8 cellular contexts compared by ENCODE assay signal in genomic region chr19:1406818-1407661, GRCh38. TPM values are rescaled to one million over a fixed set of nuclear protein-coding genes. Genes with fewer than 3 reads are reported as not detected.
A peak's percentile ranks its signal among the peaks of the same experiment; 100 is the strongest.
DNase-seq lines count a peak whose midpoint lies in the region; ATAC-seq and TF ChIP-seq lines count a peak whose summit lies in the region.

Gene DAZAP1, plus strand, starts transcription at chr19:1407586. Its CDS starts 188 bp downstream, at chr19:1407774.

- H3K4me1 Mint-ChIP-seq in activated CD4-positive, alpha-beta memory T cell treated with anti-CD3 and anti-CD28 coated beads for 36 hours (ENCODE audit: low read depth) = peaks cover 36% of the 10 kb centered on the region

- no peaks in the 10 kb centered on the region for H3K9me3 Mint-ChIP-seq in activated CD4-positive, alpha-beta memory T cell treated with anti-CD3 and anti-CD28 coated beads for 36 hours

- H3K4me3 ChIP-seq in dorsolateral prefrontal cortex (peak within 1 kb of the TSS; percentile 51 to 99 (median 93)), lower leg skin (ENCODE audit: low read depth, poor library complexity, severe bottlenecking) (peak within 1 kb of the TSS; percentile 80)

- peak in 53 of 56 donors; percentile 20 to 69 (median 50) for TF ChIP-seq CTCF in dorsolateral prefrontal cortex (IDR thresholded peaks at IDR 0.05 in 54 of 56, conservative IDR thresholded peaks at IDR 0.05 in 2 of 56; ENCODE audit: low read depth in 1 of 56, partially characterized antibody in 56 of 56)
- no peak for TF ChIP-seq CTCF in lower leg skin (IDR thresholded peaks at IDR 0.05)

- H3K27me3 ChIP-seq in dorsolateral prefrontal cortex = no peaks in the 10 kb centered on the region

- WGBS in lower leg skin, 2 donors = 1% methylated on average over 47 to 94 of the region's 103 CpGs

- peaks cover 23% of the 10 kb centered on the region for H3K36me3 Mint-ChIP-seq in activated CD4-positive, alpha-beta memory T cell treated with anti-CD3 and anti-CD28 coated beads for 36 hours

- TF ChIP-seq POLR2A in lower leg skin (IDR thresholded peaks at IDR 0.05) = no peak

- intact Hi-C loops in activated CD4-positive, alpha-beta memory T cell treated with anti-CD3 and anti-CD28 coated beads for 36 hours (cut with micrococcal nuclease) = loop anchor here (1.0 to 2.0 kb wide), 5 partner anchors 24 to 246 kb away; partner anchors contain the start of genes FAM174C, MIDN, NDUFS7 and RPS15
- intact Hi-C loops in dorsolateral prefrontal cortex (cut with DNase I) (loop anchor here in 1 of 2 donors (1.0 to 10.0 kb wide), 2 partner anchors 24 to 132 kb away; partner anchors contain the start of genes FAM174C and NDUFS7), lower leg skin (cut with DNase I; ENCODE audit: low total_unique reads) (no loop called here)

- CTCF ChIA-PET in activated CD4-positive, alpha-beta memory T cell treated with anti-CD3 and anti-CD28 coated beads for 36 hours (lab: Charles Lee) = interaction anchor here (1.8 kb wide), 1 partner anchor 51 kb away, joined by 4 read pairs; no protein-coding TSS in a partner anchor

- ATAC-seq in GM19397 (IDR thresholded peaks at IDR 0.05; ENCODE audit: unreplicated experiment) = peak; percentile 83
- ATAC-seq in HG03571 (IDR thresholded peaks at IDR 0.05; ENCODE audit: unreplicated experiment) = peak; percentile 57

- peak within 1 kb of the TSS; percentile 51 to 97 (median 91) for H3K27ac ChIP-seq in dorsolateral prefrontal cortex

- peak within 1 kb of the TSS; percentile 94 for H3K4me3 Mint-ChIP-seq in activated CD4-positive, alpha-beta memory T cell treated with anti-CD3 and anti-CD28 coated beads for 36 hours

- H3K27me3 Mint-ChIP-seq in activated CD4-positive, alpha-beta memory T cell treated with anti-CD3 and anti-CD28 coated beads for 36 hours = peaks cover 2% of the 10 kb centered on the region

- POLR2A ChIA-PET in activated CD4-positive, alpha-beta memory T cell treated with anti-CD3 and anti-CD28 coated beads for 36 hours (lab: Charles Lee) = no interaction called here

- H3K27ac Mint-ChIP-seq in activated CD4-positive, alpha-beta memory T cell treated with anti-CD3 and anti-CD28 coated beads for 36 hours = peak within 1 kb of the TSS; percentile 62

- DNase-seq in CD1c-positive myeloid dendritic cell (ENCODE audit: extremely low spot score) = peak; percentile 100
- DNase-seq in NCI-H82 (lab: John Stamatoyannopoulos, UW) = peak; percentile 96
- peak; percentile 99 for DNase-seq in activated CD4-positive, alpha-beta memory T cell treated with anti-CD3 and anti-CD28 coated beads for 36 hours
- peak; percentile 96 to 99 (median 98) for DNase-seq in dorsolateral prefrontal cortex
- peak; percentile 98 to 100 for DNase-seq in lower leg skin (ENCODE audit: low spot score in 2 of 2)
- DNase-seq in stimulated activated CD4-positive, alpha-beta T cell treated with anti-CD3 and anti-CD28 coated beads, Interleukin-4, amount 100 ng/mL, for 48 hours (ENCODE audit: low read depth in 2 of 2) = peak; percentile 98

RNA-seq across cellular contexts. Expression of gene DAZAP1, which starts in this region (rescaled TPM):
- 100 to 1,000 TPM; 226 to 242 TPM for total RNA-seq in activated CD4-positive, alpha-beta memory T cell treated with anti-CD3 and anti-CD28 coated beads for 36 hours
- 100 to 1,000 TPM in 3 of 120 experiments, 10 to 100 TPM in 117; 46.4 to 115 (median 70.5) TPM for total RNA-seq in dorsolateral prefrontal cortex
- total RNA-seq in lower leg skin = 10 to 100 TPM; 28.6 to 60.5 (median 48.2) TPM

Comparison
In these comparisons a context has a peak if more than half of its experiments do, and no peak if none do; other contexts are left out.
1. Peak in every context shown above with its lines: DNase-seq, ATAC-seq, H3K4me3 ChIP-seq and H3K27ac ChIP-seq.
2. CTCF ChIP-seq: peak in dorsolateral prefrontal cortex (53 of 56); none in lower leg skin (0 of 3).